ENCODE assay signal across 2 cellular contexts in the genomic region with DNA sequence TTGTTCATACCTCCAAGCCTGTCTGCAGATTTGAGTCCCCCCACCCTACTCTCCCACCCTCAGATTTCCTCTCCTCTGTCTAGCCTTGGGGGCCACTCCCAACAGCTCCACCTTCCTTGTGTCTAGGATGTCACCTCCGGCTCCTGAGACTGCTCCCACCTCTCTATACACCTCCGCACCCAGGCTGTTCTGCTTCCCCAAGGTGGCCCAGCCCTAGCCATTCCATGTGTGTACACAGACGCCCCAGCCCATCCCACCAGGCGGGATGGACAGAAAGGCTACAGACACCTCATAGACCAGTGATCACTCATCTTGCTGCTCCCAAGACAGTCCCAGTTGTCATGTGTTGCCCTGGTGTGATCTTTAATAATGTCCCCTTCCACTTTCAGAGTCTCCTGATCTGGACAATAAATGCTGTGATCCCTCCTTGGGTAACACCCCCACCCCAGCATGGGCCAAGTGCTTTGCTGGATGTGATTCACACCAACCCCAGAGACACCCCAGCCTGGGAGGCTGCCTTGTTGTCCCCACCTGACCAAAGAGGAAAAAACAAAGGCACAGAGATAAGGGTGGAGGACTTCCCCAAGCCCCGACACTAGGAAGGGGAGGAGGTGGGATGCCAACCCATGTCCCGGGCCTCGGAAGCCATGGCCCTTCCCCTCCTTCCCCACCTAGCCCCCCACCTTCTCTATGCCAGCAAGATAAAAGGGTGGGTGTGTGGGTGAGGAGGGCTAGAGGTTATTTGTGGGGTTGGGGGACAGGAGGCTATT.
TF ChIP-seq lines count a peak whose summit lies in the region.

No MANE protein-coding gene starts in this region.

TF ChIP-seq in HEK293, 187 proteins besides CTCF, POLR2A, EP300 and RAD21:
- TF ChIP-seq, protein P1, sequence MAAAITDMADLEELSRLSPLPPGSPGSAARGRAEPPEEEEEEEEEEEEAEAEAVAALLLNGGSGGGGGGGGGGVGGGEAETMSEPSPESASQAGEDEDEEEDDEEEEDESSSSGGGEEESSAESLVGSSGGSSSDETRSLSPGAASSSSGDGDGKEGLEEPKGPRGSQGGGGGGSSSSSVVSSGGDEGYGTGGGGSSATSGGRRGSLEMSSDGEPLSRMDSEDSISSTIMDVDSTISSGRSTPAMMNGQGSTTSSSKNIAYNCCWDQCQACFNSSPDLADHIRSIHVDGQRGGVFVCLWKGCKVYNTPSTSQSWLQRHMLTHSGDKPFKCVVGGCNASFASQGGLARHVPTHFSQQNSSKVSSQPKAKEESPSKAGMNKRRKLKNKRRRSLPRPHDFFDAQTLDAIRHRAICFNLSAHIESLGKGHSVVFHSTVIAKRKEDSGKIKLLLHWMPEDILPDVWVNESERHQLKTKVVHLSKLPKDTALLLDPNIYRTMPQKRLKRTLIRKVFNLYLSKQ (tag by site-specific recombination; IDR thresholded peaks at IDR 0.05; ENCODE audit: borderline replicate concordance) = no peak
- TF ChIP-seq ZFHX2 (tag by site-specific recombination; conservative IDR thresholded peaks at IDR 0.05) = peak; percentile 31; the same call in 1 of the 2 replicates
- peak; percentile 70 for TF ChIP-seq EGR2 (tag by site-specific recombination; IDR thresholded peaks at IDR 0.05; ENCODE audit: low read depth)

TF ChIP-seq in K562, 482 proteins besides CTCF, POLR2A, EP300 and RAD21 (continued from another document):
- TF ChIP-seq, protein P2, sequence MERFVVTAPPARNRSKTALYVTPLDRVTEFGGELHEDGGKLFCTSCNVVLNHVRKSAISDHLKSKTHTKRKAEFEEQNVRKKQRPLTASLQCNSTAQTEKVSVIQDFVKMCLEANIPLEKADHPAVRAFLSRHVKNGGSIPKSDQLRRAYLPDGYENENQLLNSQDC (CRISPR knock-in tag; IDR thresholded peaks at IDR 0.05) = no peak
- TF ChIP-seq NCOA6 (IDR thresholded peaks at IDR 0.05) (no peak), ZNF143 (CRISPR knock-in tag; IDR thresholded peaks at IDR 0.05) (no peak), PYGO2 (tag; IDR thresholded peaks at IDR 0.05) (no peak), PPARD (CRISPR knock-in tag; IDR thresholded peaks at IDR 0.05) (no peak), HNRNPL (IDR thresholded peaks at IDR 0.05; ENCODE audit: low read depth, low read length) (no peak), SRSF3 (IDR thresholded peaks at IDR 0.05; ENCODE audit: insufficient read depth, low read length) (no peak), HOXB6 (CRISPR knock-in tag; IDR thresholded peaks at IDR 0.05; ENCODE audit: borderline replicate concordance) (no peak), TCFL5 (CRISPR knock-in tag; conservative IDR thresholded peaks at IDR 0.05) (no peak)
